1 cellular context compared by ENCODE assay signal in the genomic region with DNA sequence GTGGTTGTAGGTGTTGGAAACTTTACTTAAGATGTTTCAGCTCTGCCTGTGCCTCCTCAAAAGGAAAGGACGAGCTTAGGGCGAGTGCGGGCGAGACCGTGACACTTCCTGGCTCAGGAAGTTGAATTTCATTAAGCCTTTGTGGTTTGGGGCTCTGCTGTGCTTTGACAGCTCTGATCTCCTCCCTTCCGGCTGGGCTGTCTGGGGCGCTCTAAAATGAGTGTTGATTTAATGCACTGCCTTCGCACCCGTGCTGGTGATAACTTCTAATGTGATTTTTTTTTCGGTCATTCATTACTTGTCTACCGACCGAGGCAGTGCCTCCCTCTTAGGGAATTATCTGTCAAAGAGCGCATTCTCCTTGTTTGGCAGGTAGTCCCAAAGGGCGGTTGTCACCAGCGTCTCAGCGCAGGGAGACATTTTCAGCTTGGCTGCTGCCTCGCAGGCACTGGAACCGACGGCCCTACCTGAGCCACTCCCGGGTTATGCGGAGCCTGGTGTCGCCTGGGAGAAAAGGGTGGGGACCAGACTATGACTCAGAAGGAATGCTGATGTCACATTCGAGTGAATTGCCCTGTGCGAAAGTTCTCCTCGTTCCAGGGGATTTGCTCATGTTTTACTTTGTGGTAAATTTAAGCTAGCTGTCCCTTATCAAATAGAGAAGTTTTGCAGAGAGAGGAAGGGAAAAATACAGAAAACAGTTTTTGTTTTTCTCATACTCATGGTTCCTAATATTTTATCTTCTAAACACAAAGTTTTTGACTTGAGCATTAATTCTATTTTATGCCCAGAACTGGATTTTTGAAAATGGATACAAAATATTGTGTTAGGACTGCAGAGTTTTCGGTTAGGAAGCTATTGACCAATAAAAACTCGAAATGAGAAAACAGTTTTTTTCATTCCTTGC.
TF ChIP-seq lines count a peak whose summit lies in the region.

No MANE protein-coding gene starts in this region.

TF ChIP-seq in HepG2, 621 proteins besides CTCF, POLR2A, EP300 and RAD21 (continued from another document):
- TF ChIP-seq, protein P1, sequence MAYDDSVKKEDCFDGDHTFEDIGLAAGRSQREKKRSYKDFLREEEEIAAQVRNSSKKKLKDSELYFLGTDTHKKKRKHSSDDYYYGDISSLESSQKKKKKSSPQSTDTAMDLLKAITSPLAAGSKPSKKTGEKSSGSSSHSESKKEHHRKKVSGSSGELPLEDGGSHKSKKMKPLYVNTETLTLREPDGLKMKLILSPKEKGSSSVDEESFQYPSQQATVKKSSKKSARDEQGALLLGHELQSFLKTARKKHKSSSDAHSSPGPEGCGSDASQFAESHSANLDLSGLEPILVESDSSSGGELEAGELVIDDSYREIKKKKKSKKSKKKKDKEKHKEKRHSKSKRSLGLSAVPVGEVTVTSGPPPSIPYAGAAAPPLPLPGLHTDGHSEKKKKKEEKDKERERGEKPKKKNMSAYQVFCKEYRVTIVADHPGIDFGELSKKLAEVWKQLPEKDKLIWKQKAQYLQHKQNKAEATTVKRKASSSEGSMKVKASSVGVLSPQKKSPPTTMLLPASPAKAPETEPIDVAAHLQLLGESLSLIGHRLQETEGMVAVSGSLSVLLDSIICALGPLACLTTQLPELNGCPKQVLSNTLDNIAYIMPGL (CRISPR knock-in tag; IDR thresholded peaks at IDR 0.05; ENCODE audit: borderline replicate concordance in 1 of 2, low read depth in 1 of 2) = 0 out of 4 replicates have a peak, but pooled peaks of 1 of the 2 experiments have one; percentile 22
- TF ChIP-seq SUZ12 (IDR thresholded peaks at IDR 0.05; ENCODE audit: low read depth, low read length) (no peak), ZZZ3 (CRISPR knock-in tag; IDR thresholded peaks at IDR 0.05; ENCODE audit: borderline replicate concordance) (no peak), NFYC (CRISPR knock-in tag; IDR thresholded peaks at IDR 0.05) (no peak), PHF8 (CRISPR knock-in tag; IDR thresholded peaks at IDR 0.05) (peak; percentile 38; the same call in 1 of the 2 replicates)
- TF ChIP-seq, protein P2, sequence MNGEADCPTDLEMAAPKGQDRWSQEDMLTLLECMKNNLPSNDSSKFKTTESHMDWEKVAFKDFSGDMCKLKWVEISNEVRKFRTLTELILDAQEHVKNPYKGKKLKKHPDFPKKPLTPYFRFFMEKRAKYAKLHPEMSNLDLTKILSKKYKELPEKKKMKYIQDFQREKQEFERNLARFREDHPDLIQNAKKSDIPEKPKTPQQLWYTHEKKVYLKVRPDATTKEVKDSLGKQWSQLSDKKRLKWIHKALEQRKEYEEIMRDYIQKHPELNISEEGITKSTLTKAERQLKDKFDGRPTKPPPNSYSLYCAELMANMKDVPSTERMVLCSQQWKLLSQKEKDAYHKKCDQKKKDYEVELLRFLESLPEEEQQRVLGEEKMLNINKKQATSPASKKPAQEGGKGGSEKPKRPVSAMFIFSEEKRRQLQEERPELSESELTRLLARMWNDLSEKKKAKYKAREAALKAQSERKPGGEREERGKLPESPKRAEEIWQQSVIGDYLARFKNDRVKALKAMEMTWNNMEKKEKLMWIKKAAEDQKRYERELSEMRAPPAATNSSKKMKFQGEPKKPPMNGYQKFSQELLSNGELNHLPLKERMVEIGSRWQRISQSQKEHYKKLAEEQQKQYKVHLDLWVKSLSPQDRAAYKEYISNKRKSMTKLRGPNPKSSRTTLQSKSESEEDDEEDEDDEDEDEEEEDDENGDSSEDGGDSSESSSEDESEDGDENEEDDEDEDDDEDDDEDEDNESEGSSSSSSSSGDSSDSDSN (CRISPR knock-in tag; IDR thresholded peaks at IDR 0.05) = peak; percentile 43; the same call in 1 of the 2 replicates
